In the genomic region with DNA sequence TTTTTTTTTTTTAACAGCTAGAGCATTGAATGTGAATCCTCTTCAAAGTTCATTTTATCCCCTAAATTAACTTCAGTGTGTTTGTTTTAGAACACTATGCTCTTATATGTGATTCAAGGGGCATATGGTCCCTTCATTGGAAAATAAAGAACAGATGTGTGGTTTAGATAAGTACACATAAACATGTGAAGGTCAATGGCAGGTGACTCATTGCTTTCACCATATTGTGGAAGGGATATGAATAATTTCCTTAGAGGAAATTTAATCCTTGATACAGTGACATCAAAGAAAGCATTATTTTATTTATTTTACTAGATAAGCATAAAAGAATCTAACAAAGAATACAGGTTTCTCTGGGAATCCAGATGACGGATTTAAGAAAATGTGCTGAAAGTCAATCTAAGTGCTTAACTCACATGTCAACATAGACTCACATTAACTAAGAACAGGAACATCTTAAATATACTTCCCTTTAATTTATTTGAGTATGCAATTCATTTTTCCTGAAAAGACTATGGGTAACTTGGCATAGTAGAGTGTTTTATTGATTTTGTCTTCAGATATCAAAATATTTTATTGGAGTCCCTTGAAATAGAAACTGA, we compare ENCODE assay signal across 1 cellular context.
TF ChIP-seq lines count a peak whose summit lies in the region.

No MANE protein-coding gene starts in this region.

TF ChIP-seq in WTC11, 78 proteins besides CTCF, POLR2A, EP300 and RAD21 (continued from another document):
- TF ChIP-seq, protein P1, sequence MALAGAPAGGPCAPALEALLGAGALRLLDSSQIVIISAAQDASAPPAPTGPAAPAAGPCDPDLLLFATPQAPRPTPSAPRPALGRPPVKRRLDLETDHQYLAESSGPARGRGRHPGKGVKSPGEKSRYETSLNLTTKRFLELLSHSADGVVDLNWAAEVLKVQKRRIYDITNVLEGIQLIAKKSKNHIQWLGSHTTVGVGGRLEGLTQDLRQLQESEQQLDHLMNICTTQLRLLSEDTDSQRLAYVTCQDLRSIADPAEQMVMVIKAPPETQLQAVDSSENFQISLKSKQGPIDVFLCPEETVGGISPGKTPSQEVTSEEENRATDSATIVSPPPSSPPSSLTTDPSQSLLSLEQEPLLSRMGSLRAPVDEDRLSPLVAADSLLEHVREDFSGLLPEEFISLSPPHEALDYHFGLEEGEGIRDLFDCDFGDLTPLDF (CRISPR knock-in tag; IDR thresholded peaks at IDR 0.05) = no peak
